In the genomic region with DNA sequence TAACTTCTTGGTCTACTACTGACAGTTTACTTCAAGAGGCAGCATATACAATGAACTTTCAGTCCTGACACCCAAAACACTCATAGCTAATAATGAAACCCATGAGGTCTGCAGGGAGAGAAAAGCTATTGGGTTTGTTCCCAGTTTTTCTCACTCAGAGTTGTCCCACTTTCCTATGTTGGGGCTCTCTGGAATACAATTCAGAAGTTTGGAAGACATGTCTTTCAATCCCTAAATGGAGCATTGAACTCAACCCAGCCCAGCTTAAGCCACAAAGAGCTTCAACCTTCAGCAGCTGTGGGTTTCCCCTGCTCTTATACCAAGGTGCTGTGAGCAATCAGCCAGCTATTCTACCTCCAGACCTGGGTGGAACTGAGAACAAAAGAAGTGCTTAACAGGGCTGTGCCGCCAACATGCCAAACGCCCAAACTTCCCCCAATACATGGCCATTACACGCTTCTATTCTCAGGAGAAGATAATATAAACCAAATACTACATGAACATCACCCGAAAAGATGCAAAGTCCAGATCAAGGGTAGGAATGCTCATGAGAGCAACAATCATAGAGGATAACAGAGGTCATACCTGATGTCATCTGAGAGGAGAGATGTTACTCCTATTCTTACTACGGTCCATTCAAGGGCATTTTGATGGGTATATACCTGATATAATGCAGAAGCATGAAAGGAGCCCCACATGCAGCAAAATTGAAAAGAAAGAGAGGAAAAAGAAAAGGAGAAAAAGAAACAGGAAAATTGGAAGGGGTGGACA, we compare ENCODE assay signal across 9 cellular contexts.
DNase-seq lines count a peak whose midpoint lies in the region; ATAC-seq lines count a peak whose summit lies in the region.
"Had no signal": no experiment of that assay in that cellular context is flagged by ENCODE, and none has a peak within 500 bp of the region (broad histone marks: within the 10 kb centered on the region; RNA-seq: fewer than 3 reads in every experiment).

No MANE protein-coding gene starts in this region.

- peaks cover 5% of the 10 kb centered on the region in 2 donors for H3K4me1 Mint-ChIP-seq in effector memory CD8-positive, alpha-beta T cell (ENCODE audit: low read depth in 2 of 2)

- H3K9me3 Mint-ChIP-seq in effector memory CD8-positive, alpha-beta T cell, result no peaks in the 10 kb centered on the region
- H3K9me3 Mint-ChIP-seq: natural killer cell had no signal

- DNase-seq in iPS DF 4.7 (ENCODE audit: extremely low read depth, low spot score) (peak; percentile 5), HUDEP-2 (lab: John Stamatoyannopoulos, UW; ENCODE audit: unreplicated experiment in 76 of 76) (no peak), NCI-H2107 (lab: John Stamatoyannopoulos, UW) (no peak), NCI-H2196 (lab: John Stamatoyannopoulos, UW; ENCODE audit: unreplicated experiment) (no peak)
- no peak for DNase-seq in effector memory CD8-positive, alpha-beta T cell
- DNase-seq: natural killer cell had no signal

- no peaks in the 10 kb centered on the region for H3K36me3 Mint-ChIP-seq in effector memory CD8-positive, alpha-beta T cell (ENCODE audit: insufficient read depth)
- H3K36me3 Mint-ChIP-seq: natural killer cell had no signal

- no peaks in the 10 kb centered on the region for H3K27me3 Mint-ChIP-seq in effector memory CD8-positive, alpha-beta T cell

- H3K27ac Mint-ChIP-seq in effector memory CD8-positive, alpha-beta T cell, result no peak overlapping the region
- H3K27ac Mint-ChIP-seq: natural killer cell had no signal

- ATAC-seq in GM18498 (IDR thresholded peaks at IDR 0.05; ENCODE audit: unreplicated experiment), result peak; percentile 95
- ATAC-seq in GM19463 (IDR thresholded peaks at IDR 0.05; ENCODE audit: unreplicated experiment), result peak; percentile 88
- peak; percentile 78 for ATAC-seq in HG03139 (IDR thresholded peaks at IDR 0.05; ENCODE audit: unreplicated experiment)
- ATAC-seq in effector memory CD8-positive, alpha-beta T cell (replicated peaks), result no peak
- ATAC-seq: natural killer cell had no signal

- no peak overlapping the region for H3K4me3 Mint-ChIP-seq in effector memory CD8-positive, alpha-beta T cell
- H3K4me3 Mint-ChIP-seq: natural killer cell had no signal
